In the genomic region with DNA sequence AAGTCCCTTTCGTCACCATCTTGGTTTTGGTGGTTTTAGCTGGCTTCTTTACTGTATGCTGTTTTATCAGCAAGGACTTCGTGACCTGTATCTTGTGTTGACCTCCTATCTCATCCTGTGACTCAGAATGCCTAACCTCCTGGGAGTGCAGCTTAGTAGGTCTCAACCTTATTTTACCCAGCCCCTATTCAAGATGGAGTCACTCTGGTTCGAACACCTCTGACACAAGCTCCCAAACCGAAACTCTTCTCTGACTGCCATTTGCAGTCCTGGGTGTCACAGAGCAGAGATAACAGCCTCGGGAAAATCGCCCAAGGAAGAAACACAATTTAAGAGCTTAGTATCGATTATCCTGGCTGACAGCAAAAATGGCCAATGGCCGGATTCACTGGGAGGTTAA, we compare ENCODE assay signal across 27 cellular contexts. TPM values are rescaled to one million over a fixed set of nuclear protein-coding genes. Genes with fewer than 3 reads are reported as not detected.
"Had no signal": no experiment of that assay in that cellular context is flagged by ENCODE, and none has a peak within 500 bp of the region (broad histone marks: within the 10 kb centered on the region; RNA-seq: fewer than 3 reads in every experiment).

No MANE protein-coding gene starts in this region.

- H3K27ac Mint-ChIP-seq: IgD-negative memory B cell had no signal

- H3K27ac ChIP-seq: HL-60, RWPE1 had no signal

- H3K4me2 ChIP-seq: SK-N-SH had no signal

- H3K9ac ChIP-seq: SK-N-SH had no signal

- H3K4me1 Mint-ChIP-seq: IgD-negative memory B cell had no signal

- H3K36me3 Mint-ChIP-seq: IgD-negative memory B cell had no signal

- FAIRE-seq: HTR-8/SVneo had no signal

- H3K9me3 ChIP-seq: SK-N-SH had no signal

- ATAC-seq: Panc1, PC-3 had no signal

- DNase-seq: KBM-7, MV-4-11, NCI-H1048, NCI-H1105, NCI-H1417, NCI-H1436 treated with DMSO at 0.1 percent for 48 hours, NCI-H1694, NCI-H187 treated with DMSO at 0.1 percent for 48 hours, NCI-H2029 treated with DMSO at 0.1 percent for 48 hours, NCI-H2171, NCI-H226, NCI-H446, NCI-H510A, NCI-H524 treated with DMSO at 0.1 percent for 48 hours, NCI-H774, PC-3, SHP77, SK-N-SH, T-helper 1 cell had no signal

- H3K4me3 Mint-ChIP-seq: IgD-negative memory B cell had no signal

RNA-seq across cellular contexts. Expression of a gene that starts 56.7 kb away (rescaled TPM):
- total RNA-seq: LHCN-M2, MCF 10A, PC-3, SK-MEL-5 had no signal
- polyA plus RNA-seq: IgD-negative memory B cell had no signal
